9 cellular contexts compared by ENCODE assay signal in genomic region chr3:141401095-141401494, GRCh38. TPM values are rescaled to one million over a fixed set of nuclear protein-coding genes. Genes with fewer than 3 reads are reported as not detected.
DNase-seq lines count a peak whose midpoint lies in the region; ATAC-seq, FAIRE-seq and TF ChIP-seq lines count a peak whose summit lies in the region.
"Had no signal": no experiment of that assay in that cellular context is flagged by ENCODE, and none has a peak within 500 bp of the region (broad histone marks: within the 10 kb centered on the region; RNA-seq: fewer than 3 reads in every experiment).

No MANE protein-coding gene starts in this region.

- H3K27ac ChIP-seq in Peyer's patch, result peak overlapping the region; percentile 83 to 98 (median 97)
- H3K27ac ChIP-seq in endothelial cell of umbilical vein (ENCODE audit: insufficient read depth, low read depth, low read length), result no peak overlapping the region
- no peak overlapping the region for H3K27ac ChIP-seq in foreskin keratinocyte

- peaks cover 0 to 30% (median 3%) of the 10 kb centered on the region in 3 donors for H3K36me3 ChIP-seq in Peyer's patch
- H3K36me3 ChIP-seq in endothelial cell of umbilical vein (ENCODE audit: control insufficient read depth in 2 of 2, extremely low read depth in 1 of 2, insufficient read depth in 2 of 2, low read length in 2 of 2), result peaks cover 13 to 15% of the 10 kb centered on the region in 2 experiments

- dilution Hi-C loops in endothelial cell of umbilical vein (cut with MboI; ENCODE audit: extremely low pct_ligation_motif_present, low sequenced_read_pairs), result no loop called here

- DNase-seq in GM12864 (ENCODE audit: low read depth) (no peak), Peyer's patch (no peak), endothelial cell of umbilical vein (ENCODE audit: low read depth, low spot score) (no peak), progenitor cell of endocrine pancreas (ENCODE audit: low spot score, unreplicated experiment) (no peak), NCI-H2227 treated with DMSO at 0.1 percent for 48 hours (lab: John Stamatoyannopoulos, UW) (no peak), foreskin keratinocyte (no peak), SIG-M5 (lab: John Stamatoyannopoulos, UW) (no peak)
- DNase-seq: NCI-H2029 treated with DMSO at 0.1 percent for 48 hours had no signal

- H3K79me2 ChIP-seq in endothelial cell of umbilical vein (ENCODE audit: control insufficient read depth, insufficient read depth, low read length), result peaks cover 31% of the 10 kb centered on the region

- peaks cover 6% of the 10 kb centered on the region for H3K27me3 Mint-ChIP-seq in progenitor cell of endocrine pancreas

- POLR2A ChIA-PET in endothelial cell of umbilical vein (lab: Charles Lee), result interaction anchor here (1.5 kb wide), 1 partner anchor 25 kb away, joined by 3 read pairs; no protein-coding TSS in a partner anchor

- CTCF ChIA-PET in endothelial cell of umbilical vein (lab: Charles Lee), result interaction anchor here (1.0 to 1.9 kb wide), 9 partner anchors 23 to 54 kb away, joined by 3 to 7 read pairs (median 4); no protein-coding TSS in a partner anchor

- peak; percentile 31 for FAIRE-seq in endothelial cell of umbilical vein (lab: Jason Lieb, UNC)

- peaks cover 0 to 25% (median 12%) of the 10 kb centered on the region in 4 donors for H3K4me1 ChIP-seq in Peyer's patch
- H3K4me1 ChIP-seq in endothelial cell of umbilical vein (ENCODE audit: control insufficient read depth, extremely low read depth, insufficient read depth, low read length), result peaks cover 46% of the 10 kb centered on the region
- H3K4me1 ChIP-seq in foreskin keratinocyte, result peaks cover 26% of the 10 kb centered on the region

- no peaks in the 10 kb centered on the region for H4K20me1 ChIP-seq in endothelial cell of umbilical vein (replicated peaks; ENCODE audit: control insufficient read depth, extremely low read depth, insufficient read depth, low read length)

- peaks cover 16% of the 10 kb centered on the region for H3K36me3 Mint-ChIP-seq in progenitor cell of endocrine pancreas (ENCODE audit: insufficient read depth)

- no peak overlapping the region for H3K4me2 ChIP-seq in endothelial cell of umbilical vein (ENCODE audit: insufficient read depth, low read length)

- H3K4me1 Mint-ChIP-seq in progenitor cell of endocrine pancreas (ENCODE audit: low read depth), result peaks cover 8% of the 10 kb centered on the region

- H3K4me3 Mint-ChIP-seq in progenitor cell of endocrine pancreas (ENCODE audit: low read depth), result peak overlapping the region; percentile 72

- intact Hi-C loops in endothelial cell of umbilical vein (cut with micrococcal nuclease), result no loop called here

- H3K9ac ChIP-seq in endothelial cell of umbilical vein (replicated peaks; ENCODE audit: extremely low read depth, insufficient read depth, low read length), result no peak overlapping the region

- TF ChIP-seq CTCF in GM12864 (IDR thresholded peaks at IDR 0.05; ENCODE audit: low read depth, low read length, missing control alignments) (no peak), Peyer's patch (IDR thresholded peaks at IDR 0.05) (no peak), endothelial cell of umbilical vein (IDR thresholded peaks at IDR 0.05; ENCODE audit: extremely low read depth in 1 of 2, insufficient read depth in 1 of 2, low read depth in 1 of 2, low read length in 2 of 2) (no peak), progenitor cell of endocrine pancreas (IDR thresholded peaks at IDR 0.05; ENCODE audit: unreplicated experiment) (no peak), foreskin keratinocyte (conservative IDR thresholded peaks at IDR 0.05) (no peak)

- H3K9me3 ChIP-seq in Peyer's patch, result no peaks in the 10 kb centered on the region
- H3K9me3 ChIP-seq in endothelial cell of umbilical vein (replicated peaks; ENCODE audit: control insufficient read depth, insufficient read depth, low read length), result no peaks in the 10 kb centered on the region

- TF ChIP-seq POLR2A in Peyer's patch (IDR thresholded peaks at IDR 0.05), result no peak
- TF ChIP-seq POLR2A in endothelial cell of umbilical vein (IDR thresholded peaks at IDR 0.05; ENCODE audit: low read depth, low read length), result no peak

- no peaks in the 10 kb centered on the region for H3K9me1 ChIP-seq in endothelial cell of umbilical vein (replicated peaks; ENCODE audit: control insufficient read depth, extremely low read depth, insufficient read depth, low read length)

- H3K27me3 ChIP-seq in Peyer's patch (no peaks in the 10 kb centered on the region), endothelial cell of umbilical vein (ENCODE audit: control insufficient read depth in 2 of 2, insufficient read depth in 2 of 2, low read length in 2 of 2) (no peaks in the 10 kb centered on the region), foreskin keratinocyte (no peaks in the 10 kb centered on the region)

- ATAC-seq in foreskin keratinocyte, result no peak
- ATAC-seq in GM21576 (IDR thresholded peaks at IDR 0.05; ENCODE audit: unreplicated experiment), result no peak

- peaks cover 14% of the 10 kb centered on the region for H3K9me3 Mint-ChIP-seq in progenitor cell of endocrine pancreas (ENCODE audit: low read depth)

- BruUV-seq in endothelial cell of umbilical vein (replicated peaks; lab: Mats Ljungman, UMichigan), result no TSS peak

- peak overlapping the region; percentile 13 for H3K27ac Mint-ChIP-seq in progenitor cell of endocrine pancreas

- H2AFZ ChIP-seq in endothelial cell of umbilical vein (ENCODE audit: low read depth, low read length), result no peak overlapping the region

- peak overlapping the region; percentile 79; the same call in 1 of the 2 replicates for H3K4me3 ChIP-seq in GM12864 (ENCODE audit: low read depth, low read length)
- H3K4me3 ChIP-seq in Peyer's patch, result no peak overlapping the region
- H3K4me3 ChIP-seq in endothelial cell of umbilical vein (replicated peaks in 1 of 3; ENCODE audit: insufficient read depth in 1 of 3, low read depth in 1 of 3, low read length in 3 of 3), result no peak overlapping the region

TF ChIP-seq in endothelial cell of umbilical vein, 7 proteins besides CTCF, POLR2A, EP300 and RAD21:
- TF ChIP-seq FOS (IDR thresholded peaks at IDR 0.05; ENCODE audit: borderline replicate concordance, insufficient read depth, low read length), result peak; percentile 7
- no peak for TF ChIP-seq EZH2 (IDR thresholded peaks at IDR 0.05; ENCODE audit: borderline replicate concordance, low read depth, low read length, severe bottlenecking)
TF ChIP-seq in endothelial cell of umbilical vein: peak in this region for 1.

RNA-seq across cellular contexts. Expression of gene ZBTB38, which starts 32.8 kb away (rescaled TPM):
- total RNA-seq in Peyer's patch (100 to 1,000 TPM; 168 to 254 (median 184) TPM), endothelial cell of umbilical vein (83.4 and 85.2 TPM in 2 replicates), progenitor cell of endocrine pancreas (25.8 and 27.0 TPM in 2 replicates), foreskin keratinocyte (58.0 and 59.5 TPM in 2 replicates)
- polyA plus RNA-seq in endothelial cell of umbilical vein (25.5 and 31.1 TPM in 2 replicates), foreskin keratinocyte (5.0 and 5.8 TPM in 2 replicates)
- 30.2 and 30.5 TPM in 2 replicates for polyA plus RNA-seq in endothelial cell of umbilical vein (2011; cell fraction: cytosol; rRNA removed)
- 57.4 and 59.3 TPM in 2 replicates for polyA plus RNA-seq in endothelial cell of umbilical vein (2011; cell fraction: nucleus; rRNA removed)
- polyA plus RNA-seq in endothelial cell of umbilical vein (2012), result 58.5 and 77.2 TPM in 2 replicates
- 130 and 159 TPM in 2 replicates for polyA minus RNA-seq in endothelial cell of umbilical vein
- 30.9 TPM for polyA minus RNA-seq in endothelial cell of umbilical vein (2011; cell fraction: cytosol; rRNA and poly(A)+ RNA removed)
- 158 and 229 TPM in 2 replicates for polyA minus RNA-seq in endothelial cell of umbilical vein (2011; cell fraction: nucleus; rRNA and poly(A)+ RNA removed)

Comparison
In these comparisons a context has a peak if more than half of its experiments do, and no peak if none do; other contexts are left out.
1. H3K27ac ChIP-seq: peak in Peyer's patch (4 of 4); none in endothelial cell of umbilical vein (single experiment) and foreskin keratinocyte (single experiment).